In the genomic region with DNA sequence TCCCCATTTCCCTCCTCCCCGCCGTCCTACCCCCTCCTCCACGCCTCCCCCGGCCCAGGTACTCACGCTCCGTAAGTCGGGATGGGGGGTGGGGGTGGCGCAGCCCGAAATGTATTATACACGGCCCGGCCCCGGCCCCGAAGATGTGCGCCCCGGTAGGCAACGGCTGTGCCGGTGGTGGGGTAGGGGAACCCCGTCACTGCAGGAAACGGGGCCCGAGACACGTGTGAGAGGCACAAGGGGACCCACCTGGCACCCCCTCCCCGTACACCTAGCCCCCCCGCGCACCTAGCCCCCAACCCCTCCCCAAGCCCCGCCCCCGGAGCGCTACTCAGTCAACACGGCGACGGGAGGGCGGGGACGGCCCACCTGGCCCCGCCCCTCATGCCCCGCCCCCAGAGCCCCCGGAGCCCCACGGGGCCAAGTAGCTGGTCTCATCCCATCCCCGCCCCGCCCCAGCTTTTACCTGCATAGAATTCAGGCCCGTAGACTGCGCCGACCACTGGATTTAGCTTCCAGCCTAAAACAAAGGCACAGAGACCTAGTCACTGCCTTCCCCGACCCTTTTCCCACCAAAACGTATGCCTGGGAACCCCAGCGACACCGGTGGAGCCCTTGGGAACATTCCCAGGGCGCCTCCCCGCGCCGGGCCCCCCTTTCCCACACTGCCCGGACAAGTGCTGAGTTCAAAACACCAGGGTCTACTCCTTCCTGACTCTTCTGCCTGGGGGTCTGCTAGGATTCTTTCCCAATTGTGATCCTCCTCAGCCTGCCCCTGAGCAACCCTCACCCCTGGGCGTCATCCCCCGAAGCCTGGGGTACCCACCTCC, we compare ENCODE assay signal across 21 cellular contexts. TPM values are rescaled to one million over a fixed set of nuclear protein-coding genes. Genes with fewer than 3 reads are reported as not detected.
DNase-seq lines count a peak whose midpoint lies in the region; ATAC-seq and TF ChIP-seq lines count a peak whose summit lies in the region.
"Had no signal": no experiment of that assay in that cellular context is flagged by ENCODE, and none has a peak within 500 bp of the region (broad histone marks: within the 10 kb centered on the region; RNA-seq: fewer than 3 reads in every experiment).

No MANE protein-coding gene starts in this region.

- TF ChIP-seq CTCF in WTC11 (IDR thresholded peaks at IDR 0.05) (no peak), esophagus muscularis mucosa (IDR thresholded peaks at IDR 0.05) (no peak)

- H3K27me3 ChIP-seq in thymus (ENCODE audit: control insufficient read depth, insufficient read depth), result peaks cover 24% of the 10 kb centered on the region
- H3K27me3 ChIP-seq in esophagus muscularis mucosa, result peaks cover 0 to 100% (median 21%) of the 10 kb centered on the region in 4 donors

- H3K36me3 ChIP-seq in thymus (ENCODE audit: control insufficient read depth, insufficient read depth) (no peaks in the 10 kb centered on the region), esophagus muscularis mucosa (no peaks in the 10 kb centered on the region)
- H3K36me3 ChIP-seq: heart right ventricle had no signal

- H3K27ac Mint-ChIP-seq in stimulated activated naive CD8-positive, alpha-beta T cell treated with anti-CD3 and anti-CD28 coated beads, Interleukin-15, amount 100 ng/mL, for 72 hours, result no peak overlapping the region
- H3K27ac Mint-ChIP-seq in WTC11, result no peak overlapping the region

- POLR2A ChIA-PET in WTC11 (lab: Charles Lee), result no interaction called here

- H3K27me3 Mint-ChIP-seq in stimulated activated naive CD8-positive, alpha-beta T cell treated with anti-CD3 and anti-CD28 coated beads, Interleukin-15, amount 100 ng/mL, for 72 hours, result peaks cover 99% of the 10 kb centered on the region
- no peaks in the 10 kb centered on the region; the same call in 1 of the 2 replicates for H3K27me3 Mint-ChIP-seq in WTC11 (ENCODE audit: low read depth)

- ATAC-seq in stimulated activated naive CD8-positive, alpha-beta T cell treated with anti-CD3 and anti-CD28 coated beads, Interleukin-15, amount 100 ng/mL, for 72 hours, result peak; percentile 34
- no peak for ATAC-seq in stimulated activated naive CD8-positive, alpha-beta T cell treated with anti-CD3 and anti-CD28 coated beads, Interleukin-15, Interleukin-2, amounts not matched to agents 100 U/mL and 50 U/mL, for 24 hours
- ATAC-seq in WTC11 (peak; percentile 65), HG03039 (IDR thresholded peaks at IDR 0.05; ENCODE audit: unreplicated experiment) (no peak)
- ATAC-seq: heart right ventricle, left ventricle myocardium superior, sciatic nerve had no signal

- intact Hi-C loops in esophagus muscularis mucosa (cut with DNase I), result no loop called here

- no peak for DNase-seq in stimulated activated naive CD8-positive, alpha-beta T cell treated with anti-CD3 and anti-CD28 coated beads, Interleukin-15, amount 100 ng/mL, for 72 hours
- DNase-seq in stimulated activated naive CD8-positive, alpha-beta T cell treated with anti-CD3 and anti-CD28 coated beads, Interleukin-15, Interleukin-2, amounts not matched to agents 100 U/mL and 50 U/mL, for 24 hours, result no peak
- DNase-seq in WTC11 (ENCODE audit: low spot score), result peak; percentile 65
- peak; percentile 83 for DNase-seq in iPS-NIHi11 (ENCODE audit: low spot score)
- DNase-seq in esophagus muscularis mucosa (ENCODE audit: extremely low spot score), result no peak
- no peak for DNase-seq in NCI-H2171 treated with DMSO at 0.1 percent for 48 hours (lab: John Stamatoyannopoulos, UW)
- DNase-seq: activated CD4-positive, alpha-beta T cell treated with anti-CD3 and anti-CD28 coated beads, Interleukin-2, amount 50 U/mL, for 48 hours; heart right ventricle; islet precursor cell; left ventricle myocardium superior; midbrain; NCI-H510A treated with DMSO at 0.1 percent for 48 hours; trophoblast cell had no signal

- TF ChIP-seq POLR2A in esophagus muscularis mucosa (IDR thresholded peaks at IDR 0.05; ENCODE audit: low read depth), result no peak

- peak overlapping the region; percentile 10 for H3K4me3 ChIP-seq in thymus (ENCODE audit: low read length)
- H3K4me3 ChIP-seq in esophagus muscularis mucosa, result no peak overlapping the region
- H3K4me3 ChIP-seq: heart right ventricle, SK-N-MC had no signal

- H3K27ac ChIP-seq in thymus (ENCODE audit: low read depth) (no peak overlapping the region), esophagus muscularis mucosa (replicated peaks in 1 of 4) (no peak overlapping the region)
- H3K27ac ChIP-seq: C4-2B, heart right ventricle, KMS-11, RWPE1, SK-N-MC, VCaP had no signal

- H3K9me3 ChIP-seq in thymus (ENCODE audit: control insufficient read depth), result no peaks in the 10 kb centered on the region
- no peaks in the 10 kb centered on the region for H3K9me3 ChIP-seq in esophagus muscularis mucosa
- H3K9me3 ChIP-seq: heart right ventricle had no signal

- CTCF ChIA-PET in WTC11 (lab: Charles Lee), result interaction anchor here (0.6 to 5.2 kb wide), 25 partner anchors 10 to 1027 kb away, joined by 3 to 33 read pairs (median 5); a partner anchor contains a TSS

- H3K4me3 Mint-ChIP-seq in stimulated activated naive CD8-positive, alpha-beta T cell treated with anti-CD3 and anti-CD28 coated beads, Interleukin-15, amount 100 ng/mL, for 72 hours, result peak overlapping the region; percentile 23 to 52
- H3K4me3 Mint-ChIP-seq in WTC11, result peak overlapping the region; percentile 56

- H3K4me1 ChIP-seq in thymus (ENCODE audit: control insufficient read depth, insufficient read depth, low read length) (peaks cover 4% of the 10 kb centered on the region), esophagus muscularis mucosa (peaks cover 0 to 15% (median 6%) of the 10 kb centered on the region in 4 donors)
- H3K4me1 ChIP-seq: heart right ventricle had no signal

- H3K4me1 Mint-ChIP-seq in stimulated activated naive CD8-positive, alpha-beta T cell treated with anti-CD3 and anti-CD28 coated beads, Interleukin-15, amount 100 ng/mL, for 72 hours, result peaks cover 19% of the 10 kb centered on the region
- H3K4me1 Mint-ChIP-seq in WTC11, result peaks cover 7% of the 10 kb centered on the region

- H3K36me3 Mint-ChIP-seq in WTC11, result no peaks in the 10 kb centered on the region

- no peak for TF ChIP-seq EP300 in esophagus muscularis mucosa (IDR thresholded peaks at IDR 0.05)

- H3K9me3 Mint-ChIP-seq in stimulated activated naive CD8-positive, alpha-beta T cell treated with anti-CD3 and anti-CD28 coated beads, Interleukin-15, amount 100 ng/mL, for 72 hours, result no peaks in the 10 kb centered on the region
- H3K9me3 Mint-ChIP-seq in WTC11, result no peaks in the 10 kb centered on the region

- 16% methylated on average over 52 of the region's 52 CpGs for WGBS in thymus
- 21% methylated on average over 28 of the region's 52 CpGs for WGBS in esophagus muscularis mucosa

TF ChIP-seq in WTC11, 78 proteins besides CTCF, POLR2A, EP300 and RAD21:
- TF ChIP-seq NR3C1 (CRISPR knock-in tag; conservative IDR thresholded peaks at IDR 0.05; ENCODE audit: low read depth), result no peak

RNA-seq across cellular contexts. Expression of a gene that starts 22.8 kb away (rescaled TPM):
- 40.0 to 47.5 TPM (median 41.6 TPM) in 3 replicates for total RNA-seq in WTC11 (2021)
- 71.1 TPM for polyA plus RNA-seq in thymus
- total RNA-seq in esophagus muscularis mucosa, result 10 to 100 TPM; 10.4 to 23.7 (median 19.1) TPM

Comparison
In these comparisons a context has a peak if more than half of its experiments do, and no peak if none do; other contexts are left out.
1. ATAC-seq: peak in stimulated activated naive CD8-positive, alpha-beta T cell treated with anti-CD3 and anti-CD28 coated beads, Interleukin-15, amount 100 ng/mL, for 72 hours (single experiment) and WTC11 (single experiment); none in stimulated activated naive CD8-positive, alpha-beta T cell treated with anti-CD3 and anti-CD28 coated beads, Interleukin-15, Interleukin-2, amounts not matched to agents 100 U/mL and 50 U/mL, for 24 hours (single experiment) and HG03039 (single experiment).
2. DNase-seq: peak in WTC11 (single experiment) and iPS-NIHi11 (single experiment); none in stimulated activated naive CD8-positive, alpha-beta T cell treated with anti-CD3 and anti-CD28 coated beads, Interleukin-15, amount 100 ng/mL, for 72 hours (0 of 2), stimulated activated naive CD8-positive, alpha-beta T cell treated with anti-CD3 and anti-CD28 coated beads, Interleukin-15, Interleukin-2, amounts not matched to agents 100 U/mL and 50 U/mL, for 24 hours (single experiment), esophagus muscularis mucosa (single experiment) and NCI-H2171 treated with DMSO at 0.1 percent for 48 hours (single experiment).